Comparison of ENCODE assay signal across 31 cellular contexts in the genomic region with DNA sequence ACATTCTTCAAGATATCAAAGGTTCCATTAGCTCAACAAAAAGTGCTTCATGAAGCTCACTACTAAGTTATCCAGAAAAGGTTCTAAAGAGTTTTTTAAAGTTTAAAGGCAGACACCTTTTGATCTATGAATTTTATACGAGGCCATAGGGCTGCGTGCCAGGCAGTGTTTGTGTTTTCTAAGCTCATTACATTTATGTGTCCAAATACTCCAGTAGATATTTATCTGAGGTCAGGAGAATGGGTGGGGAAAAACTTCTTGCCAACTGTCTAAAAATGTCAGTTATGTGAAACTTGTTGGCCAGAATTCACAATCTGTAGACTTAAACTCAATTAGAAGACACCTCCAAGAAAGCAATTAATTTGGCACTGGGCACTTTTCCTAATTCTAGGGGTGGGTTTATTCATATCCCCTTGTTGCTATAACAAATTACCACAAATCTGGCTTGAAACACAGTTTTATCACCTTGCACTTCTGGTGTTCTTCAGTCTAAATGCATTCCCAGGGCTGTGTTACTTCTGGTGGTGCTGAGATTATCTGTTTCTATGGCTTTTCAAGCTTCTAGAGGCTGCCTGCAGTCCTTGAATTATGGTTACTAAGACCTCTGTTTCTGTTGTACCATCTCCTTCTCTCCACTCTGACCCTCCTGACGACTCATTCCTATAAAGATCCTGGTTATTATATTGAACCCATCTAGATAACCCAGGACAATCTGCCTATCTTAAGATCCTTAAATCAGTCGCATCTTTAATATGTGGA.
DNase-seq lines count a peak whose midpoint lies in the region; ATAC-seq, FAIRE-seq and TF ChIP-seq lines count a peak whose summit lies in the region.
"Had no signal": no experiment of that assay in that cellular context is flagged by ENCODE, and none has a peak within 500 bp of the region (broad histone marks: within the 10 kb centered on the region; RNA-seq: fewer than 3 reads in every experiment).

No MANE protein-coding gene starts in this region.

- TF ChIP-seq POLR2A in IMR-90 (IDR thresholded peaks at IDR 0.05; ENCODE audit: low read depth, low read length) (no peak), GM12891 (IDR thresholded peaks at IDR 0.05; ENCODE audit: low read depth, low read length) (no peak)

- TF ChIP-seq CTCF in IMR-90 (conservative IDR thresholded peaks at IDR 0.05; ENCODE audit: low read depth, low read length) (no peak), astrocyte (IDR thresholded peaks at IDR 0.05; ENCODE audit: insufficient read depth, low read depth, low read length) (no peak), fibroblast of the aortic adventitia (IDR thresholded peaks at IDR 0.05; ENCODE audit: insufficient read depth, low read length) (no peak), MM.1S (IDR thresholded peaks at IDR 0.05; ENCODE audit: low read length) (no peak), WERI-Rb-1 (IDR thresholded peaks at IDR 0.05; ENCODE audit: low read depth, low read length) (no peak)

- no peak overlapping the region for H4K5ac ChIP-seq in IMR-90 (ENCODE audit: low read depth, low read length)

- in situ Hi-C loops in IMR-90 (cut with MboI; ENCODE audit: low sequenced_read_pairs) = no loop called here

- WGBS in IMR-90 (ENCODE audit: extremely low coverage in 2 of 2, insufficient read length in 1 of 2), 2 experiments = no CpG with 5 or more reads among the region's 4 CpGs

- no peak overlapping the region for H3K56ac ChIP-seq in IMR-90 (ENCODE audit: extremely low read depth, insufficient read depth, low read length)

- no peak for TF ChIP-seq RAD21 in IMR-90 (IDR thresholded peaks at IDR 0.05; ENCODE audit: low read length)

- no peak overlapping the region for H3K4me3 Mint-ChIP-seq in astrocyte (ENCODE audit: unreplicated experiment)
- H3K4me3 Mint-ChIP-seq: activated CD4-positive, alpha-beta T cell treated with anti-CD3 and anti-CD28 coated beads, Interleukin-2, amount 10 ng/mL, durations not matched to agents 7 days and 5 days; activated T-cell treated with anti-CD3 and anti-CD28 coated beads, Interleukin-2, amount 50 U/mL, for 4 hours; CD8-positive, alpha-beta memory T cell; T-helper 1 cell treated with Interleukin-12 subunit alpha and Interleukin-12 subunit beta and Interleukin-4 antibody, amounts not matched to agents 30 μg/mL and 1 μg/mL, for 36 hours had no signal

- H3K4ac ChIP-seq in IMR-90 (ENCODE audit: low read depth, low read length) = no peak overlapping the region

- no peak overlapping the region for H3K23ac ChIP-seq in IMR-90 (ENCODE audit: low read depth, low read length)

- H2BK20ac ChIP-seq in IMR-90 (ENCODE audit: low read depth, low read length) = no peak overlapping the region

- H2AK9ac ChIP-seq in IMR-90 (replicated peaks; ENCODE audit: low read depth, low read length, poor library complexity) = no peak overlapping the region

- no peaks in the 10 kb centered on the region for H3F3A ChIP-seq in MM.1S (ENCODE audit: insufficient read depth, low read length)

- no peak overlapping the region for H3K4me3 ChIP-seq in IMR-90 (ENCODE audit: insufficient read depth, low read depth, low read length)
- H3K4me3 ChIP-seq in astrocyte (ENCODE audit: insufficient read depth, low read depth, low read length) = no peak overlapping the region
- no peak overlapping the region for H3K4me3 ChIP-seq in fibroblast of the aortic adventitia (ENCODE audit: low read depth, low read length)
- no peak overlapping the region for H3K4me3 ChIP-seq in MM.1S (ENCODE audit: low read length)
- no peak overlapping the region for H3K4me3 ChIP-seq in WERI-Rb-1 (ENCODE audit: low read depth, low read length)
- H3K4me3 ChIP-seq: adrenal gland, cardiac muscle cell, left lung, psoas muscle, SK-N-MC, testis, vagina had no signal

- H4K91ac ChIP-seq in IMR-90 (ENCODE audit: insufficient read depth, low read depth, low read length) = no peak overlapping the region

- no peak overlapping the region for H2BK120ac ChIP-seq in IMR-90 (ENCODE audit: low read depth, low read length)

- H3K9ac ChIP-seq in IMR-90 (ENCODE audit: low read depth, low read length) (no peak overlapping the region), astrocyte (ENCODE audit: low read length) (no peak overlapping the region), MM.1S (ENCODE audit: low read length) (no peak overlapping the region)

- no peak overlapping the region for H2BK5ac ChIP-seq in IMR-90 (ENCODE audit: low read depth, low read length, poor library complexity, severe bottlenecking)

- POLR2A ChIA-PET in IMR-90 (lab: Charles Lee; ENCODE audit: unreplicated experiment) = no interaction called here

- H3K4me1 Mint-ChIP-seq in astrocyte (ENCODE audit: low read depth, unreplicated experiment) = peaks cover 17% of the 10 kb centered on the region
- H3K4me1 Mint-ChIP-seq: activated CD4-positive, alpha-beta T cell treated with anti-CD3 and anti-CD28 coated beads, Interleukin-2, amount 10 ng/mL, durations not matched to agents 7 days and 5 days; CD8-positive, alpha-beta memory T cell had no signal

- H3K4me2 ChIP-seq in IMR-90 (ENCODE audit: low read depth, low read length) (no peak overlapping the region), astrocyte (ENCODE audit: low read length) (no peak overlapping the region), MM.1S (ENCODE audit: low read depth, low read length) (no peak overlapping the region)

- H3K27ac ChIP-seq in IMR-90 (ENCODE audit: insufficient read depth, low read length) (no peak overlapping the region), astrocyte (ENCODE audit: low read depth, low read length) (no peak overlapping the region), MM.1S (ENCODE audit: low read length) (no peak overlapping the region), WERI-Rb-1 (no peak overlapping the region)
- H3K27ac ChIP-seq: adrenal gland, cardiac muscle cell, left lung, psoas muscle, RWPE1, SK-N-MC, testis, vagina had no signal

- H3K9me2 ChIP-seq in MM.1S (replicated peaks; ENCODE audit: insufficient read depth, low read length) = no peaks in the 10 kb centered on the region

- no peaks in the 10 kb centered on the region for H3K9me1 ChIP-seq in IMR-90 (ENCODE audit: insufficient read depth, low read length)

- DNase-seq in A172 (ENCODE audit: low spot score) (peak; percentile 7), IMR-90 (no peak), astrocyte (ENCODE audit: low read depth) (peak; percentile 61), fibroblast of the aortic adventitia (ENCODE audit: low read depth) (peak; percentile 44), MM.1S (no peak), WERI-Rb-1 (no peak), GM12891 (ENCODE audit: insufficient read length, low spot score) (no peak)
- no peak for DNase-seq in activated naive CD4-positive, alpha-beta T cell treated with Interleukin-2 at 50 U/mL for 16 hours
- DNase-seq: activated CD4-positive, alpha-beta T cell treated with anti-CD3 and anti-CD28 coated beads, Interleukin-2, amount 10 ng/mL, durations not matched to agents 7 days and 5 days; activated naive CD4-positive, alpha-beta T cell; activated T-cell treated with anti-CD3 and anti-CD28 coated beads, Interleukin-2, amount 50 U/mL, for 4 hours; adrenal gland; CD8-positive, alpha-beta memory T cell; dermis blood vessel endothelial cell; DMS 273 treated with DMSO at 0.1 percent for 48 hours; KG1; left lung; MV-4-11; NCI-H1436 treated with DMSO at 0.1 percent for 48 hours; NCI-H748 treated with DMSO at 0.1 percent for 48 hours; psoas muscle; stimulated activated naive CD8-positive, alpha-beta T cell treated with anti-CD3 and anti-CD28 coated beads, Interleukin-15, Interleukin-2, amounts not matched to agents 100 U/mL and 50 U/mL, for 24 hours; testis had no signal

- H3K79me2 ChIP-seq in astrocyte (ENCODE audit: insufficient read depth, low read length) (no peaks in the 10 kb centered on the region), MM.1S (ENCODE audit: low read length) (no peaks in the 10 kb centered on the region)

- H4K20me1 ChIP-seq in IMR-90 (ENCODE audit: insufficient read depth, low read length) (no peaks in the 10 kb centered on the region), astrocyte (ENCODE audit: insufficient read depth, low read length) (no peaks in the 10 kb centered on the region), MM.1S (ENCODE audit: insufficient read depth, low read length) (no peaks in the 10 kb centered on the region)

- peak overlapping the region; percentile 90 for H3K27ac Mint-ChIP-seq in astrocyte (ENCODE audit: unreplicated experiment)
- H3K27ac Mint-ChIP-seq: activated CD4-positive, alpha-beta T cell treated with anti-CD3 and anti-CD28 coated beads, Interleukin-2, amount 10 ng/mL, durations not matched to agents 7 days and 5 days; CD8-positive, alpha-beta memory T cell; T-helper 1 cell treated with Interleukin-12 subunit alpha and Interleukin-12 subunit beta and Interleukin-4 antibody, amounts not matched to agents 30 μg/mL and 1 μg/mL, for 36 hours had no signal

- no peak overlapping the region for H2BK15ac ChIP-seq in IMR-90 (ENCODE audit: low read depth, low read length)

- H3K27me3 ChIP-seq in IMR-90 (ENCODE audit: control insufficient read depth, insufficient read depth, low read length) = no peaks in the 10 kb centered on the region
- H3K27me3 ChIP-seq in astrocyte (ENCODE audit: insufficient read depth, low read length) = no peaks in the 10 kb centered on the region
- no peaks in the 10 kb centered on the region for H3K27me3 ChIP-seq in MM.1S (replicated peaks; ENCODE audit: insufficient read depth, low read length)
- H3K27me3 ChIP-seq in WERI-Rb-1 (ENCODE audit: insufficient read depth, low read depth, severe bottlenecking) = no peaks in the 10 kb centered on the region
- H3K27me3 ChIP-seq: adrenal gland, cardiac muscle cell, left lung, testis, vagina had no signal

- no TSS peak for BruUV-seq in IMR-90 (replicated peaks; lab: Mats Ljungman, UMichigan)

- peak; percentile 17; the same call in 1 of the 2 replicates for ATAC-seq in IMR-90 (ENCODE audit: low read depth)
- ATAC-seq: activated T-cell treated with anti-CD3 and anti-CD28 coated beads, Interleukin-2, amount 50 U/mL, for 4 hours; left lung; psoas muscle; stimulated activated naive CD8-positive, alpha-beta T cell treated with anti-CD3 and anti-CD28 coated beads, Interleukin-15, Interleukin-2, amounts not matched to agents 100 U/mL and 50 U/mL, for 24 hours had no signal

- FAIRE-seq in astrocyte (lab: Jason Lieb, UNC) (no peak), GM12891 (lab: Jason Lieb, UNC) (no peak)
- FAIRE-seq: A204.1, H54, islet of Langerhans had no signal

- no peaks in the 10 kb centered on the region for H3K27me3 Mint-ChIP-seq in astrocyte (ENCODE audit: low read depth, unreplicated experiment)
- H3K27me3 Mint-ChIP-seq: activated CD4-positive, alpha-beta T cell treated with anti-CD3 and anti-CD28 coated beads, Interleukin-2, amount 10 ng/mL, durations not matched to agents 7 days and 5 days; CD8-positive, alpha-beta memory T cell had no signal

- H3K9me3 Mint-ChIP-seq in astrocyte (ENCODE audit: unreplicated experiment) = peaks cover 8% of the 10 kb centered on the region
- H3K9me3 Mint-ChIP-seq: T-helper 1 cell treated with Interleukin-12 subunit alpha and Interleukin-12 subunit beta and Interleukin-4 antibody, amounts not matched to agents 30 μg/mL and 1 μg/mL, for 36 hours had no signal

- H3K4me1 ChIP-seq in IMR-90 (ENCODE audit: control insufficient read depth, insufficient read depth, low read length) = no peaks in the 10 kb centered on the region; the same call in 1 of the 2 replicates
- no peaks in the 10 kb centered on the region for H3K4me1 ChIP-seq in astrocyte (ENCODE audit: insufficient read depth, low read length)
- H3K4me1 ChIP-seq in MM.1S (ENCODE audit: low read length) = no peaks in the 10 kb centered on the region
- H3K4me1 ChIP-seq: adrenal gland, left lung, psoas muscle, testis, vagina had no signal

- H3K18ac ChIP-seq in IMR-90 (ENCODE audit: low read depth, low read length) = no peak overlapping the region

- no peaks in the 10 kb centered on the region for H3K36me3 ChIP-seq in IMR-90 (ENCODE audit: control insufficient read depth, insufficient read depth, low read length)
- no peaks in the 10 kb centered on the region for H3K36me3 ChIP-seq in astrocyte (ENCODE audit: insufficient read depth, low read length)
- no peaks in the 10 kb centered on the region for H3K36me3 ChIP-seq in MM.1S (replicated peaks; ENCODE audit: insufficient read depth, low read length)
- no peaks in the 10 kb centered on the region for H3K36me3 ChIP-seq in WERI-Rb-1
- H3K36me3 ChIP-seq: adrenal gland, cardiac muscle cell, left lung, vagina had no signal

- no peaks in the 10 kb centered on the region for H3K79me1 ChIP-seq in IMR-90 (ENCODE audit: low read depth in 1 of 2, low read length in 2 of 2)

- CTCF ChIA-PET in IMR-90 (lab: Yijun Ruan, JAX) = no interaction called here

- H2AK5ac ChIP-seq in IMR-90 (ENCODE audit: low read depth, low read length) = no peak overlapping the region

- intact Hi-C loops in IMR-90 (cut with micrococcal nuclease) = no loop called here

- H2AFZ ChIP-seq in IMR-90 (replicated peaks; ENCODE audit: low read length, poor library complexity) (no peak overlapping the region), astrocyte (ENCODE audit: low read depth, low read length) (no peak overlapping the region), MM.1S (ENCODE audit: low read length) (no peak overlapping the region)

- peaks cover 2% of the 10 kb centered on the region for H3K36me3 Mint-ChIP-seq in astrocyte (ENCODE audit: low read depth, unreplicated experiment)
- H3K36me3 Mint-ChIP-seq: CD8-positive, alpha-beta memory T cell had no signal

- dilution Hi-C loops in IMR-90 (cut with HindIII; ENCODE audit: low sequenced_read_pairs, unreplicated experiment) = no loop called here

- H3K9me3 ChIP-seq in IMR-90 (ENCODE audit: control insufficient read depth, insufficient read depth, low read length) (no peaks in the 10 kb centered on the region), astrocyte (ENCODE audit: insufficient read depth, low read depth, low read length) (no peaks in the 10 kb centered on the region), MM.1S (replicated peaks; ENCODE audit: insufficient read depth, low read length) (no peaks in the 10 kb centered on the region), WERI-Rb-1 (ENCODE audit: severe bottlenecking) (no peaks in the 10 kb centered on the region)
- H3K9me3 ChIP-seq: adrenal gland, left lung, psoas muscle, testis, vagina had no signal

- H3K14ac ChIP-seq in IMR-90 (replicated peaks; ENCODE audit: low read depth, low read length) = no peak overlapping the region

- no peak overlapping the region for H4K8ac ChIP-seq in IMR-90 (ENCODE audit: low read depth in 2 of 2, low read length in 2 of 2)

Comparison
In these comparisons a context has a peak if more than half of its experiments do, and no peak if none do; other contexts are left out.
1. DNase-seq: peak in A172 (single experiment), astrocyte (single experiment) and fibroblast of the aortic adventitia (single experiment); none in IMR-90 (single experiment), MM.1S (single experiment), WERI-Rb-1 (single experiment), GM12891 (single experiment) and activated naive CD4-positive, alpha-beta T cell treated with Interleukin-2 at 50 U/mL for 16 hours (single experiment).